ENCODE assay signal across 23 cellular contexts in genomic region chr5:126673477-126673876, GRCh38.
"Had no signal": no experiment of that assay in that cellular context is flagged by ENCODE, and none has a peak within 500 bp of the region (broad histone marks: within the 10 kb centered on the region; RNA-seq: fewer than 3 reads in every experiment).

No MANE protein-coding gene starts in this region.

- DNase-seq: effector memory CD8-positive, alpha-beta T cell; esophagus squamous epithelium; foreskin fibroblast; kidney glomerular epithelial cell; mammary epithelial cell; occipital lobe; retina; spleen; stimulated activated CD4-positive, alpha-beta T cell treated with anti-CD3 and anti-CD28 coated beads, Interleukin-15, amount 100 ng/mL, for 24 hours; stimulated activated CD4-positive, alpha-beta T cell treated with anti-CD3 and anti-CD28 coated beads, Interleukin-1b, Interleukin-23, amount 100 ng/mL, for 48 hours; stimulated activated CD4-positive, alpha-beta T cell treated with anti-CD3 and anti-CD28 coated beads, Interleukin-4, amount 100 ng/mL, for 24 hours; tibial artery; upper lobe of right lung had no signal

- H3K9ac ChIP-seq: neural progenitor cell, parathyroid adenoma had no signal

- H2AFZ ChIP-seq: hepatocyte, neural progenitor cell, parathyroid adenoma had no signal

- H3K27me3 Mint-ChIP-seq: dendritic cell treated with granulocyte-macrophage colony-stimulating factor and Interleukin-4, amounts not matched to agents 40 ng/mL and 50 ng/mL, for 4 days; effector memory CD8-positive, alpha-beta T cell; natural killer cell treated with Interleukin-12 subunit alpha and Interleukin-12 subunit beta and Interleukin-15 and Interleukin-18, amount 100 ng/mL, for 72 hours; stimulated activated memory B cell treated with anti-CD40 and anti-IgM and Interleukin-4, amounts not matched to agents 10 μg/mL and 1 μg/mL and 100 μg/mL, for 72 hours; stimulated activated naive CD8-positive, alpha-beta T cell treated with anti-CD3 and anti-CD28 coated beads, Interleukin-15, Interleukin-2, amounts not matched to agents 100 ng/mL and 50 ng/mL, for 24 hours had no signal

- H3K27ac Mint-ChIP-seq: dendritic cell treated with granulocyte-macrophage colony-stimulating factor and Interleukin-4, amounts not matched to agents 40 ng/mL and 50 ng/mL, for 4 days; effector memory CD8-positive, alpha-beta T cell; natural killer cell treated with Interleukin-12 subunit alpha and Interleukin-12 subunit beta and Interleukin-15 and Interleukin-18, amount 100 ng/mL, for 72 hours; neural progenitor cell; stimulated activated memory B cell treated with anti-CD40 and anti-IgM and Interleukin-4, amounts not matched to agents 10 μg/mL and 1 μg/mL and 100 μg/mL, for 72 hours; stimulated activated naive CD8-positive, alpha-beta T cell treated with anti-CD3 and anti-CD28 coated beads, Interleukin-15, Interleukin-2, amounts not matched to agents 100 ng/mL and 50 ng/mL, for 24 hours had no signal

- H3K36me3 Mint-ChIP-seq: neural progenitor cell had no signal

- H3K9me3 Mint-ChIP-seq: dendritic cell treated with granulocyte-macrophage colony-stimulating factor and Interleukin-4, amounts not matched to agents 40 ng/mL and 50 ng/mL, for 4 days; effector memory CD8-positive, alpha-beta T cell; neural progenitor cell; stimulated activated naive CD8-positive, alpha-beta T cell treated with anti-CD3 and anti-CD28 coated beads, Interleukin-15, Interleukin-2, amounts not matched to agents 100 ng/mL and 50 ng/mL, for 24 hours had no signal

- H3K4me3 ChIP-seq: esophagus squamous epithelium, hepatocyte, neural progenitor cell, prostate gland, spleen, tibial artery, upper lobe of right lung had no signal

- H3K4me1 ChIP-seq: esophagus squamous epithelium, neural progenitor cell, parathyroid adenoma, prostate gland, tibial artery, upper lobe of right lung had no signal

- H3K27me3 ChIP-seq: esophagus squamous epithelium, hepatocyte, neural progenitor cell, spleen, tibial artery, upper lobe of right lung had no signal

- H3K9me3 ChIP-seq: prostate gland, upper lobe of right lung had no signal

- H3K27ac ChIP-seq: esophagus squamous epithelium, hepatocyte, neural progenitor cell, parathyroid adenoma, prostate gland, spleen, tibial artery, upper lobe of right lung had no signal

- H3K36me3 ChIP-seq: esophagus squamous epithelium, neural progenitor cell, prostate gland, spleen, tibial artery, upper lobe of right lung had no signal

- H3K4me3 Mint-ChIP-seq: dendritic cell treated with granulocyte-macrophage colony-stimulating factor and Interleukin-4, amounts not matched to agents 40 ng/mL and 50 ng/mL, for 4 days; effector memory CD8-positive, alpha-beta T cell; natural killer cell treated with Interleukin-12 subunit alpha and Interleukin-12 subunit beta and Interleukin-15 and Interleukin-18, amount 100 ng/mL, for 72 hours; neural progenitor cell; stimulated activated memory B cell treated with anti-CD40 and anti-IgM and Interleukin-4, amounts not matched to agents 10 μg/mL and 1 μg/mL and 100 μg/mL, for 72 hours; stimulated activated naive CD8-positive, alpha-beta T cell treated with anti-CD3 and anti-CD28 coated beads, Interleukin-15, Interleukin-2, amounts not matched to agents 100 ng/mL and 50 ng/mL, for 24 hours had no signal

- ATAC-seq: effector memory CD8-positive, alpha-beta T cell; left lobe of liver; natural killer cell treated with Interleukin-12 subunit alpha and Interleukin-12 subunit beta and Interleukin-15 and Interleukin-18, amount 100 ng/mL, for 72 hours; sciatic nerve; stimulated activated memory B cell treated with anti-CD40 and anti-IgM and Interleukin-4, amounts not matched to agents 10 μg/mL and 1 μg/mL and 100 μg/mL, for 72 hours; upper lobe of right lung had no signal

- H3K4me2 ChIP-seq: hepatocyte, neural progenitor cell had no signal
